14 cellular contexts compared by ENCODE assay signal in genomic region chr7:100678291-100678984, GRCh38. TPM values are rescaled to one million over a fixed set of nuclear protein-coding genes. Genes with fewer than 3 reads are reported as not detected.
DNase-seq lines count a peak whose midpoint lies in the region; TF ChIP-seq lines count a peak whose summit lies in the region.
"Had no signal": no experiment of that assay in that cellular context is flagged by ENCODE, and none has a peak within 500 bp of the region (broad histone marks: within the 10 kb centered on the region; RNA-seq: fewer than 3 reads in every experiment).

No MANE protein-coding gene starts in this region.

- H3K79me2 ChIP-seq in hepatocyte: peaks cover 48% of the 10 kb centered on the region

- intact Hi-C loops in transverse colon (cut with DNase I; ENCODE audit: low total_unique reads): no loop called here

- H3K4me1 ChIP-seq in hepatocyte (ENCODE audit: insufficient read depth) (peaks cover 20% of the 10 kb centered on the region), transverse colon (peaks cover 0 to 14% (median 9%) of the 10 kb centered on the region in 4 donors)

- H3K36me3 Mint-ChIP-seq in activated naive CD4-positive, alpha-beta T cell treated with anti-CD3 and anti-CD28 coated beads, Interleukin-2, amount 50 U/mL, for 24 hours: no peaks in the 10 kb centered on the region
- peaks cover 54% of the 10 kb centered on the region for H3K36me3 Mint-ChIP-seq in activated CD4-positive, alpha-beta memory T cell treated with anti-CD3 and anti-CD28 coated beads, Interleukin-2, amount 10 ng/mL, durations not matched to agents 7 days and 5 days (ENCODE audit: low read depth)

- DNase-seq in activated naive CD4-positive, alpha-beta T cell (lab: John Stamatoyannopoulos, UW): no peak
- no peak for DNase-seq in activated CD4-positive, alpha-beta memory T cell treated with anti-CD3 and anti-CD28 coated beads, Interleukin-2, amount 10 ng/mL, durations not matched to agents 7 days and 5 days
- DNase-seq in hepatocyte (ENCODE audit: low spot score): peak; percentile 10
- peak; percentile 8 for DNase-seq in transverse colon
- DNase-seq in NCI-H2227 (lab: John Stamatoyannopoulos, UW; ENCODE audit: unreplicated experiment): no peak
- no peak for DNase-seq in SIG-M5 treated with dmso at 0.1 percent for 504 hours (lab: John Stamatoyannopoulos, UW; ENCODE audit: unreplicated experiment)
- DNase-seq in MG63: no peak
- DNase-seq: activated CD4-positive, alpha-beta T cell treated with anti-CD3 and anti-CD28 coated beads, Interleukin-2, amount 50 U/mL, for 4 hours; mesendoderm; NCI-H1105 treated with DMSO at 0.1 percent for 48 hours; OCI-M1; stimulated activated CD4-positive, alpha-beta T cell treated with anti-CD3 and anti-CD28 coated beads, Interleukin-15, amount 100 ng/mL, for 24 hours had no signal

- H3K4me3 ChIP-seq in hepatocyte (no peak overlapping the region), transverse colon (no peak overlapping the region), MG63 (no peak overlapping the region)

- H3K4me2 ChIP-seq in hepatocyte: no peak overlapping the region

- H3K4me3 Mint-ChIP-seq in activated naive CD4-positive, alpha-beta T cell treated with anti-CD3 and anti-CD28 coated beads, Interleukin-2, amount 50 U/mL, for 24 hours: no peak overlapping the region
- H3K4me3 Mint-ChIP-seq in activated CD4-positive, alpha-beta memory T cell treated with anti-CD3 and anti-CD28 coated beads, Interleukin-2, amount 10 ng/mL, durations not matched to agents 7 days and 5 days: no peak overlapping the region

- H3K9me3 ChIP-seq in hepatocyte (ENCODE audit: low read depth): no peaks in the 10 kb centered on the region
- H3K9me3 ChIP-seq in transverse colon: no peaks in the 10 kb centered on the region
- H3K9me3 ChIP-seq in MG63: no peaks in the 10 kb centered on the region

- H3K36me3 ChIP-seq in hepatocyte (replicated peaks; ENCODE audit: insufficient read depth, low read depth): no peaks in the 10 kb centered on the region
- H3K36me3 ChIP-seq in transverse colon: peaks cover 0 to 36% (median 19%) of the 10 kb centered on the region in 4 donors
- peaks cover 35% of the 10 kb centered on the region for H3K36me3 ChIP-seq in MG63

- TF ChIP-seq EP300 in transverse colon (IDR thresholded peaks at IDR 0.05; ENCODE audit: low read depth): no peak

- CTCF ChIA-PET in activated CD4-positive, alpha-beta memory T cell treated with anti-CD3 and anti-CD28 coated beads, Interleukin-2, amount 10 ng/mL, durations not matched to agents 7 days and 5 days (lab: Charles Lee): interaction anchor here (3.9 kb wide), 1 partner anchor 14 kb away, joined by 23 read pairs; no protein-coding TSS in a partner anchor

- peak overlapping the region; percentile 53 for H3K27ac ChIP-seq in hepatocyte
- H3K27ac ChIP-seq in transverse colon: peak overlapping the region in 1 of 4 donors; percentile 75

- H2AFZ ChIP-seq in hepatocyte: no peak overlapping the region

- WGBS in hepatocyte (ENCODE audit: low lambda C conversion rate, missing lambda C conversion rate): 93% methylated on average over 24 of the region's 35 CpGs
- WGBS in transverse colon (ENCODE audit: low coverage in 1 of 2), 2 donors: 80% methylated on average over 33 of the region's 35 CpGs; no CpG with 5 or more reads in 1 of the 2 donors

- no peaks in the 10 kb centered on the region for H3K27me3 Mint-ChIP-seq in activated naive CD4-positive, alpha-beta T cell treated with anti-CD3 and anti-CD28 coated beads, Interleukin-2, amount 50 U/mL, for 24 hours
- H3K27me3 Mint-ChIP-seq in activated CD4-positive, alpha-beta memory T cell treated with anti-CD3 and anti-CD28 coated beads, Interleukin-2, amount 10 ng/mL, durations not matched to agents 7 days and 5 days: no peaks in the 10 kb centered on the region

- no peak for TF ChIP-seq CTCF in hepatocyte (IDR thresholded peaks at IDR 0.05; ENCODE audit: poor library complexity)
- no peak for TF ChIP-seq CTCF in transverse colon (IDR thresholded peaks at IDR 0.05)

- H4K20me1 ChIP-seq in hepatocyte (ENCODE audit: insufficient read depth, poor library complexity, severe bottlenecking): peaks cover 55% of the 10 kb centered on the region

- in situ Hi-C loops in transverse colon (cut with MboI; ENCODE audit: low pct_ligation_motif_present in 1 of 4, low pct_unique_long_range_greater_than_20kb in 1 of 4, low sequenced_read_pairs in 3 of 4): loop anchor here in 3 of 4 donors (10.0 to 25.0 kb wide), 3 partner anchors 91 to 216 kb away; partner anchors contain the start of genes FBXO24 (in 2 of the 3), LRCH4 (in 2 of the 3) and SPACDR (in 2 of the 3)

- POLR2A ChIA-PET in activated CD4-positive, alpha-beta memory T cell treated with anti-CD3 and anti-CD28 coated beads, Interleukin-2, amount 10 ng/mL, durations not matched to agents 7 days and 5 days (lab: Charles Lee): interaction anchor here (0.9 to 1.6 kb wide), 4 partner anchors 21 to 73 kb away, joined by 3 to 7 read pairs (median 4); partner anchors contain the start of gene MOSPD3

- H3K27ac Mint-ChIP-seq in activated naive CD4-positive, alpha-beta T cell treated with anti-CD3 and anti-CD28 coated beads, Interleukin-2, amount 50 U/mL, for 24 hours: peak overlapping the region; percentile 70
- H3K27ac Mint-ChIP-seq in activated CD4-positive, alpha-beta memory T cell treated with anti-CD3 and anti-CD28 coated beads, Interleukin-2, amount 10 ng/mL, durations not matched to agents 7 days and 5 days: peak overlapping the region; percentile 71

- no peaks in the 10 kb centered on the region for H3K9me2 ChIP-seq in hepatocyte (replicated peaks; ENCODE audit: insufficient read depth)

- TF ChIP-seq POLR2A in transverse colon (IDR thresholded peaks at IDR 0.05): no peak

- H3K9me3 Mint-ChIP-seq in activated naive CD4-positive, alpha-beta T cell treated with anti-CD3 and anti-CD28 coated beads, Interleukin-2, amount 50 U/mL, for 24 hours: no peaks in the 10 kb centered on the region
- H3K9me3 Mint-ChIP-seq in activated CD4-positive, alpha-beta memory T cell treated with anti-CD3 and anti-CD28 coated beads, Interleukin-2, amount 10 ng/mL, durations not matched to agents 7 days and 5 days: no peaks in the 10 kb centered on the region

- peaks cover 44% of the 10 kb centered on the region for H3K4me1 Mint-ChIP-seq in activated naive CD4-positive, alpha-beta T cell treated with anti-CD3 and anti-CD28 coated beads, Interleukin-2, amount 50 U/mL, for 24 hours
- H3K4me1 Mint-ChIP-seq in activated CD4-positive, alpha-beta memory T cell treated with anti-CD3 and anti-CD28 coated beads, Interleukin-2, amount 10 ng/mL, durations not matched to agents 7 days and 5 days: peaks cover 36% of the 10 kb centered on the region

- H3K27me3 ChIP-seq in hepatocyte: no peaks in the 10 kb centered on the region
- H3K27me3 ChIP-seq in transverse colon: no peaks in the 10 kb centered on the region
- no peaks in the 10 kb centered on the region for H3K27me3 ChIP-seq in MG63

RNA-seq across cellular contexts. Expression of gene GNB2, which starts 4.9 kb away (rescaled TPM):
- total RNA-seq in activated CD4-positive, alpha-beta memory T cell treated with anti-CD3 and anti-CD28 coated beads, Interleukin-2, amount 10 ng/mL, durations not matched to agents 7 days and 5 days: 100 to 1,000 TPM; 263 to 266 TPM
- 99.6 and 111 TPM in 2 replicates for total RNA-seq in hepatocyte
- polyA plus RNA-seq in hepatocyte: 204 and 222 TPM in 2 replicates
- 100 to 1,000 TPM; 192 to 301 (median 246) TPM for total RNA-seq in transverse colon
- 128 and 174 TPM in 2 replicates for total RNA-seq in MG63 (2014; rRNA removed; shearing (Covaris generic); ENCODE audit: low replicate concordance)

RNA-seq across cellular contexts. Expression of gene GIGYF1, which starts 15.6 kb away (rescaled TPM):
- 10 to 100 TPM; 43.4 to 47.4 TPM for total RNA-seq in activated CD4-positive, alpha-beta memory T cell treated with anti-CD3 and anti-CD28 coated beads, Interleukin-2, amount 10 ng/mL, durations not matched to agents 7 days and 5 days
- 14.2 and 17.6 TPM in 2 replicates for total RNA-seq in hepatocyte
- 13.2 and 16.8 TPM in 2 replicates for polyA plus RNA-seq in hepatocyte
- 100 to 1,000 TPM in 1 of 4 donors, 10 to 100 TPM in 3; 25.4 to 104 (median 51.8) TPM for total RNA-seq in transverse colon
- 9.1 and 9.2 TPM in 2 replicates for total RNA-seq in MG63 (2014; rRNA removed; shearing (Covaris generic); ENCODE audit: low replicate concordance)

RNA-seq across cellular contexts. Expression of gene ACTL6B, which starts 22.2 kb away (rescaled TPM):
- not detected for total RNA-seq in activated CD4-positive, alpha-beta memory T cell treated with anti-CD3 and anti-CD28 coated beads, Interleukin-2, amount 10 ng/mL, durations not matched to agents 7 days and 5 days
- not detected in 2 replicates for total RNA-seq in hepatocyte
- not detected in 2 replicates for polyA plus RNA-seq in hepatocyte
- total RNA-seq in transverse colon: not detected
- total RNA-seq in MG63 (2014; rRNA removed; shearing (Covaris generic); ENCODE audit: low replicate concordance): not detected in 2 replicates
- total RNA-seq: bronchial epithelial cell had no signal

RNA-seq across cellular contexts. Expression of gene POP7, which starts 27.5 kb away (rescaled TPM):
- total RNA-seq in activated CD4-positive, alpha-beta memory T cell treated with anti-CD3 and anti-CD28 coated beads, Interleukin-2, amount 10 ng/mL, durations not matched to agents 7 days and 5 days: 10 to 100 TPM; 32.5 to 35.2 TPM
- 30.1 and 39.2 TPM in 2 replicates for total RNA-seq in hepatocyte
- 48.7 and 59.2 TPM in 2 replicates for polyA plus RNA-seq in hepatocyte
- total RNA-seq in transverse colon: 10 to 100 TPM; 10.7 to 58.7 (median 34.1) TPM
- total RNA-seq in MG63 (2014; rRNA removed; shearing (Covaris generic); ENCODE audit: low replicate concordance): 41.5 and 92.8 TPM in 2 replicates

RNA-seq across cellular contexts. Expression of gene TFR2, which starts 37.1 kb away (rescaled TPM):
- 1 to 10 TPM; 8.8 to 9.2 TPM for total RNA-seq in activated CD4-positive, alpha-beta memory T cell treated with anti-CD3 and anti-CD28 coated beads, Interleukin-2, amount 10 ng/mL, durations not matched to agents 7 days and 5 days
- total RNA-seq in hepatocyte (12.5 and 13.5 TPM in 2 replicates), transverse colon (under 1 TPM in 3 of 4 donors, not detected in 1; 0.60 to 0.68 (median 0.64) TPM)
- polyA plus RNA-seq in hepatocyte: 11.1 and 16.8 TPM in 2 replicates
- total RNA-seq in MG63 (2014; rRNA removed; shearing (Covaris generic); ENCODE audit: low replicate concordance): 0.33 TPM in 1 of 2 replicates, not detected in the other
- total RNA-seq: bronchial epithelial cell had no signal

Comparison
In these comparisons a context has a peak if more than half of its experiments do, and no peak if none do; other contexts are left out.
1. DNase-seq: peak in hepatocyte (single experiment) and transverse colon (single experiment); none in activated naive CD4-positive, alpha-beta T cell (0 of 4), activated CD4-positive, alpha-beta memory T cell treated with anti-CD3 and anti-CD28 coated beads, Interleukin-2, amount 10 ng/mL, durations not matched to agents 7 days and 5 days (single experiment), NCI-H2227 (single experiment), SIG-M5 treated with dmso at 0.1 percent for 504 hours (single experiment) and MG63 (single experiment).